8 cellular contexts compared by ENCODE assay signal in the genomic region with DNA sequence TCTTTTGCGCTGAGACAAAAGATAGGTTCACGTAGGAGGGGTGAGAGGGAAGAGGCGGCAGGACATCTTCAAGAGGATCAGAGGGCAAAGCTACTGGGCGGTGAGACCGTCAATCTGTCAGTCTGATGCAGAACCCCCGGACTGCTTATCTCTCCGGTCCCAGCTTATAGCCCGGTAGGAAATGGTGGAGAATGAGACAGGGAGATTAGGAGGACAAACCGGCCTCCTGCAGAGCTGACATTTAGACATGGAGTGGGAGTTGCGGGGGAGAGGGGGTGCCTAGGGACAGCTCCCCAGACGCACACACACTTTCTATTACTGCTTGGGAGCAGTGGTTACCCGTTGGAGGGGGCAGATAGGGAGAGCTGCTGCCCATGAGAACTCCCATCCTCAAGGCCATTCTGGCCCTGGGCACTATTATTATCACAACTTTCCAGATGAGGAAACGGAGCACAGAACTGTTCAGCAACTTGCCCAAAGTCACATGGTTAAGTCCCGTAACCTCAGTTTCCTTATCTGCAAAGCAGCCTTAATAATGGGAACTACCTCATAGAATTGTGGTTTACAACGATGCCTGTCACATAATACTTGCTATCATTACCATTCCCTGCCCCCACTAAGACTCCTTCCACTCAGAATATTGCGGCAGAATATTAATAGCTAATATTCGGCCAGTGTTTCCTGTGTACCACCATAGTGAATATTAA. TPM values are rescaled to one million over a fixed set of nuclear protein-coding genes. Genes with fewer than 3 reads are reported as not detected.
DNase-seq lines count a peak whose midpoint lies in the region; ATAC-seq, FAIRE-seq and TF ChIP-seq lines count a peak whose summit lies in the region.

No MANE protein-coding gene starts in this region.

- peaks cover 0 to 6% (median 0%) of the 10 kb centered on the region in 3 donors for H3K36me3 ChIP-seq in Peyer's patch
- no peaks in the 10 kb centered on the region for H3K36me3 ChIP-seq in pancreas

- H3K4me3 ChIP-seq in Peyer's patch (peak overlapping the region; percentile 54 to 81 (median 69)), pancreas (peak overlapping the region; percentile 33 to 57 (median 48))

- no peak for FAIRE-seq in pancreas (lab: Jason Lieb, UNC)

- H3K27me3 ChIP-seq in Peyer's patch (no peaks in the 10 kb centered on the region), pancreas (no peaks in the 10 kb centered on the region)

- H3K4me1 ChIP-seq in Peyer's patch (no peaks in the 10 kb centered on the region), pancreas (no peaks in the 10 kb centered on the region)

- in situ Hi-C loops in G401 (cut with HindIII; ENCODE audit: low sequenced_read_pairs): no loop called here

- TF ChIP-seq CTCF in Peyer's patch (IDR thresholded peaks at IDR 0.05): peak in 1 of 6 experiments; percentile 3
- TF ChIP-seq CTCF in pancreas (IDR thresholded peaks at IDR 0.05): no peak

- H3K27ac ChIP-seq in Peyer's patch (peak overlapping the region; percentile 88 to 94 (median 93)), epithelial cell of prostate (peak overlapping the region; percentile 88), pancreas (peak overlapping the region; percentile 87 to 94 (median 90))

- no peak for TF ChIP-seq POLR2A in Peyer's patch (IDR thresholded peaks at IDR 0.05)

- WGBS in pancreas, 2 donors: 32 to 51% methylated on average over 17 of the region's 17 CpGs

- no peaks in the 10 kb centered on the region for H3K9me3 ChIP-seq in Peyer's patch
- H3K9me3 ChIP-seq in pancreas: no peaks in the 10 kb centered on the region

- ATAC-seq in pancreas (no peak), HG02610 (IDR thresholded peaks at IDR 0.05; ENCODE audit: unreplicated experiment) (no peak), HG02798 (IDR thresholded peaks at IDR 0.05; ENCODE audit: poor library complexity, unreplicated experiment) (no peak), HG03108 (IDR thresholded peaks at IDR 0.05; ENCODE audit: unreplicated experiment) (no peak), HG03196 (IDR thresholded peaks at IDR 0.05; ENCODE audit: unreplicated experiment) (no peak)

- DNase-seq in G401 (ENCODE audit: low spot score) (peak; percentile 1), Peyer's patch (no peak), epithelial cell of prostate (ENCODE audit: low read depth, low spot score) (no peak), pancreas (no peak)

- intact Hi-C loops in pancreas (cut with DNase I): no loop called here

RNA-seq across cellular contexts. Expression of a gene that starts 1.1 kb away (rescaled TPM):
- total RNA-seq in G401 (2014; rRNA removed; shearing (Covaris generic)): 67.8 and 118 TPM in 2 replicates
- total RNA-seq in Peyer's patch (100 to 1,000 TPM; 102 to 156 (median 134) TPM), pancreas (10 to 100 TPM; 24.9 to 58.4 (median 30.9) TPM)
- polyA plus RNA-seq in pancreas: 100 to 1,000 TPM in 1 of 2 donors, 10 to 100 TPM in 1; 81.2 to 132 TPM

RNA-seq across cellular contexts. Expression of a gene that starts 14.3 kb away (rescaled TPM):
- not detected in 2 replicates for total RNA-seq in G401 (2014; rRNA removed; shearing (Covaris generic))
- total RNA-seq in Peyer's patch: not detected
- under 1 TPM in 1 of 6 donors, not detected in 5; 0.19 TPM for total RNA-seq in pancreas
- under 1 TPM in 1 of 2 donors, not detected in 1; 0.12 TPM for polyA plus RNA-seq in pancreas

RNA-seq across cellular contexts. Expression of a gene that starts 25.6 kb away (rescaled TPM):
- total RNA-seq in G401 (2014; rRNA removed; shearing (Covaris generic)): 9.6 TPM in 1 of 2 replicates, not detected in the other
- total RNA-seq in Peyer's patch: not detected
- total RNA-seq in pancreas: not detected
- under 1 TPM; 0.11 to 0.49 TPM for polyA plus RNA-seq in pancreas

RNA-seq across cellular contexts. Expression of a gene that starts 34.7 kb away (rescaled TPM):
- 3.5 TPM in 1 of 2 replicates, not detected in the other for total RNA-seq in G401 (2014; rRNA removed; shearing (Covaris generic))
- 10 to 100 TPM in 3 of 4 donors, not detected in 1; 19.0 to 49.2 (median 33.5) TPM for total RNA-seq in Peyer's patch
- total RNA-seq in pancreas: 10 to 100 TPM; 10.3 to 50.5 (median 20.1) TPM
- 100 to 1,000 TPM; 167 to 368 TPM for polyA plus RNA-seq in pancreas

RNA-seq across cellular contexts. Expression of a gene that starts 39.2 kb away (rescaled TPM):
- not detected in 2 replicates for total RNA-seq in G401 (2014; rRNA removed; shearing (Covaris generic))
- total RNA-seq in Peyer's patch: 10 to 100 TPM in 2 of 4 donors, not detected in 2; 15.2 to 15.3 TPM
- total RNA-seq in pancreas: under 1 TPM in 2 of 6 donors, not detected in 4; 0.37 to 0.72 TPM
- under 1 TPM; 0.57 to 0.99 TPM for polyA plus RNA-seq in pancreas
